1 cellular context compared by ENCODE assay signal in genomic region chr16:951660-952301, GRCh38.
TF ChIP-seq lines count a peak whose summit lies in the region.

No MANE protein-coding gene starts in this region.

TF ChIP-seq in K562, 482 proteins besides CTCF, POLR2A, EP300 and RAD21 (continued from another document and continues in another):
- TF ChIP-seq ZBTB12 (CRISPR knock-in tag; IDR thresholded peaks at IDR 0.05): peak; percentile 67
- TF ChIP-seq ZNF57 (CRISPR knock-in tag; IDR thresholded peaks at IDR 0.05): no peak
- no peak for TF ChIP-seq POLR2B (IDR thresholded peaks at IDR 0.05; ENCODE audit: low read depth, partially characterized antibody)
- TF ChIP-seq MYNN (IDR thresholded peaks at IDR 0.05): peak; percentile 53; the same call in 1 of the 2 replicates
- no peak for TF ChIP-seq MYNN (CRISPR knock-in tag; IDR thresholded peaks at IDR 0.05)
- no peak for TF ChIP-seq RBM14 (IDR thresholded peaks at IDR 0.05; ENCODE audit: borderline replicate concordance, insufficient read depth, low read depth, low read length)
- no peak for TF ChIP-seq ZNF592 (IDR thresholded peaks at IDR 0.05)
- peak; percentile 77 for TF ChIP-seq CXXC5 (CRISPR knock-in tag; IDR thresholded peaks at IDR 0.05)
- TF ChIP-seq ZFPM2 (CRISPR knock-in tag; IDR thresholded peaks at IDR 0.05): no peak
- peak; percentile 90; the same call in 1 of the 2 replicates for TF ChIP-seq FOXP1 (CRISPR knock-in tag; IDR thresholded peaks at IDR 0.05)
- TF ChIP-seq RHOXF2B (CRISPR knock-in tag; conservative IDR thresholded peaks at IDR 0.05): no peak
- TF ChIP-seq ZZZ3 (IDR thresholded peaks at IDR 0.05): no peak
- peak; percentile 91 for TF ChIP-seq ZNF395 (CRISPR knock-in tag; IDR thresholded peaks at IDR 0.05)
- TF ChIP-seq ZKSCAN3 (CRISPR knock-in tag; IDR thresholded peaks at IDR 0.05): no peak
- no peak for TF ChIP-seq NFIX (CRISPR knock-in tag; IDR thresholded peaks at IDR 0.05; ENCODE audit: low read depth)
- no peak for TF ChIP-seq POU5F1 (IDR thresholded peaks at IDR 0.05; ENCODE audit: borderline replicate concordance, low read depth, low read length, partially characterized antibody)
- TF ChIP-seq ZC3H4 (CRISPR knock-in tag; IDR thresholded peaks at IDR 0.05; ENCODE audit: borderline replicate concordance): no peak
- TF ChIP-seq CBX5 (IDR thresholded peaks at IDR 0.05; ENCODE audit: borderline replicate concordance, low read depth): no peak
- TF ChIP-seq CTBP1 (IDR thresholded peaks at IDR 0.05; ENCODE audit: borderline replicate concordance): peak; percentile 68; the same call in 1 of the 2 replicates
- peak; percentile 84; the same call in 1 of the 2 replicates for TF ChIP-seq ZBED1 (IDR thresholded peaks at IDR 0.05)
- no peak for TF ChIP-seq CUX1 (CRISPR knock-in tag; IDR thresholded peaks at IDR 0.05)
- TF ChIP-seq, protein P1, sequence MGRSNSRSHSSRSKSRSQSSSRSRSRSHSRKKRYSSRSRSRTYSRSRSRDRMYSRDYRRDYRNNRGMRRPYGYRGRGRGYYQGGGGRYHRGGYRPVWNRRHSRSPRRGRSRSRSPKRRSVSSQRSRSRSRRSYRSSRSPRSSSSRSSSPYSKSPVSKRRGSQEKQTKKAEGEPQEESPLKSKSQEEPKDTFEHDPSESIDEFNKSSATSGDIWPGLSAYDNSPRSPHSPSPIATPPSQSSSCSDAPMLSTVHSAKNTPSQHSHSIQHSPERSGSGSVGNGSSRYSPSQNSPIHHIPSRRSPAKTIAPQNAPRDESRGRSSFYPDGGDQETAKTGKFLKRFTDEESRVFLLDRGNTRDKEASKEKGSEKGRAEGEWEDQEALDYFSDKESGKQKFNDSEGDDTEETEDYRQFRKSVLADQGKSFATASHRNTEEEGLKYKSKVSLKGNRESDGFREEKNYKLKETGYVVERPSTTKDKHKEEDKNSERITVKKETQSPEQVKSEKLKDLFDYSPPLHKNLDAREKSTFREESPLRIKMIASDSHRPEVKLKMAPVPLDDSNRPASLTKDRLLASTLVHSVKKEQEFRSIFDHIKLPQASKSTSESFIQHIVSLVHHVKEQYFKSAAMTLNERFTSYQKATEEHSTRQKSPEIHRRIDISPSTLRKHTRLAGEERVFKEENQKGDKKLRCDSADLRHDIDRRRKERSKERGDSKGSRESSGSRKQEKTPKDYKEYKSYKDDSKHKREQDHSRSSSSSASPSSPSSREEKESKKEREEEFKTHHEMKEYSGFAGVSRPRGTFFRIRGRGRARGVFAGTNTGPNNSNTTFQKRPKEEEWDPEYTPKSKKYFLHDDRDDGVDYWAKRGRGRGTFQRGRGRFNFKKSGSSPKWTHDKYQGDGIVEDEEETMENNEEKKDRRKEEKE (IDR thresholded peaks at IDR 0.05; ENCODE audit: borderline replicate concordance in 1 of 2, control insufficient read depth in 1 of 2, low read depth in 2 of 2, low read length in 1 of 2): no peak
- peak; percentile 45 to 51; a peak in 2 of 4 replicates for TF ChIP-seq NRF1 (conservative IDR thresholded peaks at IDR 0.05 in 1 of 2, IDR thresholded peaks at IDR 0.05 in 1 of 2)
- TF ChIP-seq U2AF1 (optimal IDR thresholded peaks at IDR 0.05; ENCODE audit: low read depth, low read length): no peak
- 0 out of 2 replicates have a peak, but pooled peaks have one; percentile 27 for TF ChIP-seq TEAD4 (IDR thresholded peaks at IDR 0.05; ENCODE audit: low read length)
- no peak for TF ChIP-seq TEAD4 (CRISPR knock-in tag; IDR thresholded peaks at IDR 0.05; ENCODE audit: borderline replicate concordance)
- no peak for TF ChIP-seq PHB (CRISPR knock-in tag; IDR thresholded peaks at IDR 0.05)
- no peak for TF ChIP-seq PHB2 (IDR thresholded peaks at IDR 0.05; ENCODE audit: low read depth)
- TF ChIP-seq CBFA2T3 (IDR thresholded peaks at IDR 0.05): peak; percentile 51
- TF ChIP-seq CCNT2 (IDR thresholded peaks at IDR 0.05; ENCODE audit: borderline replicate concordance, extremely low read depth, insufficient read length, low read depth, low read length): peak; percentile 74
- TF ChIP-seq, protein P2, sequence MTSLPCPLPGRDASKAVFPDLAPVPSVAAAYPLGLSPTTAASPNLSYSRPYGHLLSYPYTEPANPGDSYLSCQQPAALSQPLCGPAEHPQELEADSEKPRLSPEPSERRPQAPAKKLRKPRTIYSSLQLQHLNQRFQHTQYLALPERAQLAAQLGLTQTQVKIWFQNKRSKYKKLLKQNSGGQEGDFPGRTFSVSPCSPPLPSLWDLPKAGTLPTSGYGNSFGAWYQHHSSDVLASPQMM (CRISPR knock-in tag; IDR thresholded peaks at IDR 0.05): no peak
- TF ChIP-seq SNRNP70 (optimal IDR thresholded peaks at IDR 0.05; ENCODE audit: low read depth, low read length): no peak
- peak; percentile 38; the same call in 1 of the 2 replicates for TF ChIP-seq CREB3L1 (IDR thresholded peaks at IDR 0.05; ENCODE audit: borderline replicate concordance, low read depth)
- TF ChIP-seq, protein P3, sequence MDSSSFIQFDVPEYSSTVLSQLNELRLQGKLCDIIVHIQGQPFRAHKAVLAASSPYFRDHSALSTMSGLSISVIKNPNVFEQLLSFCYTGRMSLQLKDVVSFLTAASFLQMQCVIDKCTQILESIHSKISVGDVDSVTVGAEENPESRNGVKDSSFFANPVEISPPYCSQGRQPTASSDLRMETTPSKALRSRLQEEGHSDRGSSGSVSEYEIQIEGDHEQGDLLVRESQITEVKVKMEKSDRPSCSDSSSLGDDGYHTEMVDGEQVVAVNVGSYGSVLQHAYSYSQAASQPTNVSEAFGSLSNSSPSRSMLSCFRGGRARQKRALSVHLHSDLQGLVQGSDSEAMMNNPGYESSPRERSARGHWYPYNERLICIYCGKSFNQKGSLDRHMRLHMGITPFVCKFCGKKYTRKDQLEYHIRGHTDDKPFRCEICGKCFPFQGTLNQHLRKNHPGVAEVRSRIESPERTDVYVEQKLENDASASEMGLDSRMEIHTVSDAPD (CRISPR knock-in tag; IDR thresholded peaks at IDR 0.05): no peak
- TF ChIP-seq, protein P4, sequence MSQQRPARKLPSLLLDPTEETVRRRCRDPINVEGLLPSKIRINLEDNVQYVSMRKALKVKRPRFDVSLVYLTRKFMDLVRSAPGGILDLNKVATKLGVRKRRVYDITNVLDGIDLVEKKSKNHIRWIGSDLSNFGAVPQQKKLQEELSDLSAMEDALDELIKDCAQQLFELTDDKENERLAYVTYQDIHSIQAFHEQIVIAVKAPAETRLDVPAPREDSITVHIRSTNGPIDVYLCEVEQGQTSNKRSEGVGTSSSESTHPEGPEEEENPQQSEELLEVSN (IDR thresholded peaks at IDR 0.05; ENCODE audit: borderline replicate concordance in 1 of 2, extremely low read depth in 1 of 2, insufficient read depth in 1 of 2, insufficient read length in 1 of 2, low read depth in 1 of 2, low read length in 1 of 2, poor library complexity in 1 of 2, severe bottlenecking in 1 of 2): peak; percentile 61 to 78
- no peak for TF ChIP-seq ZNF79 (CRISPR knock-in tag; IDR thresholded peaks at IDR 0.05; ENCODE audit: low read depth)
